ENCODE assay signal across 22 cellular contexts in the genomic region with DNA sequence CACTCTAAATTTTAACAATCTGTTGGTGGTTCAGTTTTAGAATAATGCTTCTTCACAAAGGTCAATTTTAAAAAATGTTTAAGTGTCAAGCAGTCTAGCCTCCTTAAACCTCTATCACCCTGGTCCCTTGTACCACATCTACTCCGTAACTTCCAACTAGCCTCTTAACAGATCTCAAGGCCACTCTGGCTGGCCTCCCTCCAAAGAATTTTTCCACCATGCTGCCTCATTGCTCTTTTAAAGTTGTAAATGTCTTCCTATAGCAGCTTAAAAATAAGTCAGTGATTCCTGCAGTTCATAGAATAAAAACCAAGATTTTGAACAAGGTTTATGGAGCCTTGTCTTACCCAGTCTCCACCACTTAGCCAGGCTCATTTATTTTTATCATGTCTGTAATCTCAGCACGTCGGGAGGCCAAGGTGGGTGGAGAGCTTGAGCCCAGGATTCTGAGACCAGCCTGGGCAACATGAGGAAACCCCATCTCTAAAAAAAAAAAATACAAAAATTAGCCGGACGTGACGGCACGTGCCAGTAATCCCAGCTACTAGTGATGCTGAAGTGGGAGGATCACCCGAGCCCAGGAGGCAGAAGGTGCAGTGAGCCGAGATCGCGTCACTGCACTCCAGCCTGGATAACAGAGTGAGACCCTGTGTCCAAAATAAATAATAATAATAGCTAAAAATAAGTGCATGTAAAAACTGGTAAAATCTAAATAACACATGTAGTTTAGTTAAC.
DNase-seq lines count a peak whose midpoint lies in the region; ATAC-seq, FAIRE-seq and TF ChIP-seq lines count a peak whose summit lies in the region.
"Had no signal": no experiment of that assay in that cellular context is flagged by ENCODE, and none has a peak within 500 bp of the region (broad histone marks: within the 10 kb centered on the region; RNA-seq: fewer than 3 reads in every experiment).

No MANE protein-coding gene starts in this region.

- H3K36me3 ChIP-seq in HepG2 (replicated peaks in 1 of 2; ENCODE audit: control insufficient read depth in 1 of 2, insufficient read depth in 2 of 2, low read length in 2 of 2) = no peaks in the 10 kb centered on the region
- no peaks in the 10 kb centered on the region for H3K36me3 ChIP-seq in right lobe of liver
- peaks cover 0 to under 1% of the 10 kb centered on the region in 2 donors for H3K36me3 ChIP-seq in neuronal stem cell (replicated peaks in 1 of 2; ENCODE audit: control insufficient read depth in 2 of 2, insufficient read depth in 2 of 2, low read length in 2 of 2)
- H3K36me3 ChIP-seq in aorta (ENCODE audit: control insufficient read depth in 1 of 2, insufficient read depth in 2 of 2, low read length in 1 of 2) = no peaks in the 10 kb centered on the region

- WGBS in HepG2 (ENCODE audit: low lambda C conversion rate) = 11% methylated on average over 11 of the region's 11 CpGs
- WGBS in right lobe of liver (ENCODE audit: insufficient coverage, low coverage, low lambda C conversion rate, missing lambda C conversion rate) = 88% methylated on average over 11 of the region's 11 CpGs
- no CpG with 5 or more reads among the region's 11 CpGs for WGBS in neuronal stem cell (ENCODE audit: extremely low coverage in 2 of 2, insufficient read length in 2 of 2, insufficient replicate concordance in 1 of 2), 2 donors
- 10 to 16% methylated on average over 11 of the region's 11 CpGs for WGBS in aorta, 2 donors

- CTCF ChIA-PET in HepG2 (lab: Yijun Ruan, JAX; ENCODE audit: low intra/inter-chr PET ratio, low total read pairs) = no interaction called here

- TF ChIP-seq POLR2A in HepG2 (IDR thresholded peaks at IDR 0.05; ENCODE audit: insufficient read depth in 1 of 2, low read depth in 2 of 2, low read length in 2 of 2) = no peak
- TF ChIP-seq POLR2A in right lobe of liver (IDR thresholded peaks at IDR 0.05) = no peak

- H3K4me1 ChIP-seq in HepG2 (ENCODE audit: insufficient read depth, low read length) = no peaks in the 10 kb centered on the region
- no peaks in the 10 kb centered on the region for H3K4me1 ChIP-seq in right lobe of liver
- peaks cover 0 to 6% of the 10 kb centered on the region in 2 donors for H3K4me1 ChIP-seq in neuronal stem cell (ENCODE audit: control insufficient read depth in 2 of 2, insufficient read depth in 1 of 2, low read depth in 1 of 2, low read length in 2 of 2)
- no peaks in the 10 kb centered on the region for H3K4me1 ChIP-seq in aorta (ENCODE audit: control insufficient read depth in 1 of 2, insufficient read depth in 2 of 2, low read length in 2 of 2)

- H4K91ac ChIP-seq in neuronal stem cell (ENCODE audit: low read depth, low read length, poor library complexity) = no peak overlapping the region

- no peaks in the 10 kb centered on the region for H3K27me3 ChIP-seq in HepG2 (ENCODE audit: control insufficient read depth in 1 of 2, insufficient read depth in 2 of 2, low read length in 2 of 2)
- H3K27me3 ChIP-seq in right lobe of liver = no peaks in the 10 kb centered on the region
- H3K27me3 ChIP-seq in neuronal stem cell (ENCODE audit: control insufficient read depth in 3 of 3, insufficient read depth in 3 of 3, low read depth in 1 of 3, low read length in 3 of 3) = no peaks in the 10 kb centered on the region
- no peaks in the 10 kb centered on the region for H3K27me3 ChIP-seq in aorta (ENCODE audit: control insufficient read depth in 1 of 2, insufficient read depth in 2 of 2, low read length in 1 of 2)

- H3K4me2 ChIP-seq in HepG2 (ENCODE audit: low read depth, low read length) (no peak overlapping the region), neuronal stem cell (ENCODE audit: insufficient read depth, low read length, poor library complexity, severe bottlenecking) (no peak overlapping the region)
- H3K4me2 ChIP-seq: KMS-11 had no signal

- no peak overlapping the region for H2BK5ac ChIP-seq in neuronal stem cell (ENCODE audit: low read length)

- H2BK120ac ChIP-seq in neuronal stem cell (ENCODE audit: low read depth, low read length) = no peak overlapping the region

- H3K9ac ChIP-seq in HepG2 (ENCODE audit: insufficient read depth, low read depth, low read length) = no peak overlapping the region
- H3K9ac ChIP-seq in neuronal stem cell (ENCODE audit: low read depth, low read length, poor library complexity) = no peak overlapping the region
- H3K9ac ChIP-seq: GM23248, KMS-11 had no signal

- no peaks in the 10 kb centered on the region for H3K79me2 ChIP-seq in HepG2 (ENCODE audit: insufficient read depth, low read length)

- H3K4ac ChIP-seq in neuronal stem cell (ENCODE audit: low read length) = no peak overlapping the region

- TF ChIP-seq EP300 in HepG2 (IDR thresholded peaks at IDR 0.05; ENCODE audit: low read depth in 2 of 2, low read length in 2 of 2) (no peak), HepG2 (CRISPR knock-in tag; IDR thresholded peaks at IDR 0.05; ENCODE audit: borderline replicate concordance) (no peak)

- H3K23ac ChIP-seq in neuronal stem cell (ENCODE audit: low read depth, low read length, poor library complexity) = no peak overlapping the region

- no peaks in the 10 kb centered on the region for H3K79me1 ChIP-seq in neuronal stem cell (ENCODE audit: low read depth, low read length)

- H3K14ac ChIP-seq in neuronal stem cell (ENCODE audit: low read length) = no peak overlapping the region

- TF ChIP-seq CTCF in HepG2 (CRISPR knock-in tag; IDR thresholded peaks at IDR 0.05) = no peak
- no peak for TF ChIP-seq CTCF in right lobe of liver (IDR thresholded peaks at IDR 0.05)
- no peak for TF ChIP-seq CTCF in coronary artery (IDR thresholded peaks at IDR 0.05)

- TF ChIP-seq RAD21 in HepG2 (CRISPR knock-in tag; IDR thresholded peaks at IDR 0.05) = no peak

- H3K4me3 ChIP-seq in HepG2 (replicated peaks in 1 of 3; ENCODE audit: insufficient read depth in 1 of 3, low read depth in 2 of 3, low read length in 3 of 3) = no peak overlapping the region
- no peak overlapping the region for H3K4me3 ChIP-seq in right lobe of liver
- H3K4me3 ChIP-seq in coronary artery = peak overlapping the region; percentile 5
- H3K4me3 ChIP-seq in neuronal stem cell (ENCODE audit: low read length in 2 of 2) = no peak overlapping the region
- H3K4me3 ChIP-seq in aorta (ENCODE audit: low read length in 2 of 2) = no peak overlapping the region
- H3K4me3 ChIP-seq: GM23248 had no signal

- no peaks in the 10 kb centered on the region for H4K20me1 ChIP-seq in HepG2 (ENCODE audit: insufficient read depth, low read length)

- H3K27ac ChIP-seq in HepG2 (ENCODE audit: extremely low read length, insufficient read depth, low read length) = no peak overlapping the region
- H3K27ac ChIP-seq in right lobe of liver = no peak overlapping the region
- no peak overlapping the region for H3K27ac ChIP-seq in coronary artery
- no peak overlapping the region for H3K27ac ChIP-seq in neuronal stem cell (replicated peaks; ENCODE audit: low read length)
- H3K27ac ChIP-seq in aorta (ENCODE audit: low read depth in 1 of 2, low read length in 2 of 2) = peak overlapping the region in 1 of 2 donors; percentile 59
- H3K27ac ChIP-seq: GM23248, KMS-11 had no signal

- ATAC-seq in HepG2 = no peak
- ATAC-seq in right lobe of liver = no peak
- ATAC-seq in aorta (ENCODE audit: low FRiP score) = peak; percentile 43
- no peak for ATAC-seq in left lobe of liver
- ATAC-seq: HCT116, PC-3, SK-N-SH treated with all-trans-retinoic acid at 6 μM for 48 hours had no signal

- no peak overlapping the region for H2BK15ac ChIP-seq in neuronal stem cell (ENCODE audit: low read length)

- peak overlapping the region; percentile 53 for H3K18ac ChIP-seq in neuronal stem cell (ENCODE audit: low read length)

- H2AK5ac ChIP-seq in neuronal stem cell (ENCODE audit: low read depth, low read length) = no peak overlapping the region

- H2AFZ ChIP-seq in HepG2 (ENCODE audit: low read length) = no peak overlapping the region
- no peak overlapping the region for H2AFZ ChIP-seq in neuronal stem cell (ENCODE audit: low read length)
- H2AFZ ChIP-seq: GM23248 had no signal

- POLR2A ChIA-PET in HepG2 (lab: Yijun Ruan, JAX) = no interaction called here

- H2BK12ac ChIP-seq in neuronal stem cell (ENCODE audit: low read length) = no peak overlapping the region

- in situ Hi-C loops in HepG2 (cut with HindIII; ENCODE audit: extremely low pct_ligation_motif_present, low pct_unique_long_range_greater_than_20kb) = no loop called here

- H3K9me3 ChIP-seq in HepG2 (ENCODE audit: low read length) (no peaks in the 10 kb centered on the region), right lobe of liver (no peaks in the 10 kb centered on the region), neuronal stem cell (replicated peaks in 1 of 2; ENCODE audit: control insufficient read depth in 2 of 2, insufficient read depth in 1 of 2, low read depth in 1 of 2, low read length in 2 of 2) (no peaks in the 10 kb centered on the region), aorta (ENCODE audit: control insufficient read depth, low read length) (no peaks in the 10 kb centered on the region)

- intact Hi-C loops in HepG2 (cut with micrococcal nuclease; ENCODE audit: unreplicated experiment) = no loop called here
- intact Hi-C loops in right lobe of liver (cut with DNase I) = no loop called here
- intact Hi-C loops in aorta (cut with DNase I) = loop anchor here in 1 of 2 donors (10.0 kb wide), 1 partner anchor 60 kb away; no protein-coding TSS in a partner anchor

- BruUV-seq in HepG2 (replicated peaks; lab: Mats Ljungman, UMichigan) = no TSS peak

- no peak for DNase-seq in HepG2 (ENCODE audit: low spot score)
- DNase-seq in right lobe of liver = no peak
- no peak for DNase-seq in coronary artery (ENCODE audit: low spot score)
- no peak for DNase-seq in neuronal stem cell (ENCODE audit: low spot score)
- peak in 1 of 2 donors; percentile 80 for DNase-seq in aorta
- DNase-seq in NCI-H1436 (lab: John Stamatoyannopoulos, UW) = no peak
- no peak for DNase-seq in NCI-H82 treated with DMSO at 0.1 percent for 48 hours (lab: John Stamatoyannopoulos, UW; ENCODE audit: unreplicated experiment)
- DNase-seq in left lobe of liver (ENCODE audit: low spot score) = no peak
- DNase-seq: 8988T, COR-L47, GDM1, GM23248, NCI-H1417, NCI-H2029, NCI-H510A, NCI-H82, PC-3, RPMI8226, SHP77 treated with DMSO at 0.1 percent for 48 hours had no signal

- H4K8ac ChIP-seq in neuronal stem cell (ENCODE audit: low read depth, low read length) = no peak overlapping the region

- no peak for FAIRE-seq in HepG2 (lab: Jason Lieb, UNC)

TF ChIP-seq in HepG2, 621 proteins besides CTCF, POLR2A, EP300 and RAD21:
- TF ChIP-seq CREB1 (IDR thresholded peaks at IDR 0.05) (peak; percentile 20; the same call in 1 of the 2 replicates), CREB1 (CRISPR knock-in tag; IDR thresholded peaks at IDR 0.05) (no peak), ZMAT3 (CRISPR knock-in tag; conservative IDR thresholded peaks at IDR 0.05) (no peak)
